ENCODE assay signal across 16 cellular contexts in the genomic region with DNA sequence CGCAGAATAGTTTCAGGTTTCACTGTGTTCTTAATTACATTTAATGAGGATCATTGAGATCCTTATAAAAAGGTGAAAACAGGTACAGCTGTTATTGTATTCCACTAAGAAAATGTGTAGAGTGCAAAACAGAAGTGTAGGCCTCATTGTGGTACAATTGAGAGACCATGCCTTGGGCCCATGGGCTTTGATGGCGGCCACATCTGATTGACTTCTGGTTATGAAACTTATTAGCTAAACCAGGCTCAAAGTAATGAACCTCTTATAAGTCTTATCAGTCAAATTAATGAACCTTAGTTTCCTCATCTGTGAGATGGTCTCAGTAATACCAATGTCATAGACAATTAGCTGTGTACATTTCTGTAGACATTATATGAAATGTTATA.
DNase-seq lines count a peak whose midpoint lies in the region; ATAC-seq and TF ChIP-seq lines count a peak whose summit lies in the region.
"Had no signal": no experiment of that assay in that cellular context is flagged by ENCODE, and none has a peak within 500 bp of the region (broad histone marks: within the 10 kb centered on the region; RNA-seq: fewer than 3 reads in every experiment).

No MANE protein-coding gene starts in this region.

- H3K9me2 ChIP-seq in Loucy (replicated peaks; ENCODE audit: low read depth, low read length) = no peaks in the 10 kb centered on the region

- H3K36me3 ChIP-seq in Loucy (ENCODE audit: insufficient read depth, low read length) = no peaks in the 10 kb centered on the region
- no peaks in the 10 kb centered on the region for H3K36me3 ChIP-seq in gastrocnemius medialis
- H3K36me3 ChIP-seq in A673 (ENCODE audit: insufficient read depth, low read length, poor library complexity, severe bottlenecking) = no peaks in the 10 kb centered on the region
- H3K36me3 ChIP-seq: MG63 had no signal

- peak; percentile 13 for DNase-seq in NCI-H1105 treated with DMSO at 0.1 percent for 48 hours (lab: John Stamatoyannopoulos, UW)
- no peak for DNase-seq in NCI-H1105 (lab: John Stamatoyannopoulos, UW)
- DNase-seq in immature natural killer cell = no peak
- no peak for DNase-seq in gastrocnemius medialis
- DNase-seq in A673 (ENCODE audit: low spot score) = no peak
- DNase-seq in middle frontal gyrus (ENCODE audit: extremely low spot score, low spot score) = no peak
- no peak for DNase-seq in stimulated activated CD4-positive, alpha-beta T cell treated with anti-CD3 and anti-CD28 coated beads, Interleukin-15, amount 100 ng/mL, for 24 hours
- DNase-seq: C1 segment of cervical spinal cord, DMS 273 treated with DMSO at 0.1 percent for 48 hours, GOT3, MG63, NCI-H2029 treated with DMSO at 0.1 percent for 48 hours, NCI-H510A had no signal

- peak overlapping the region in 4 of 6 donors; percentile 4 to 79 (median 50) for H3K27ac Mint-ChIP-seq in immature natural killer cell

- H3K9me3 ChIP-seq in Loucy (ENCODE audit: insufficient read depth, low read depth, low read length) = no peaks in the 10 kb centered on the region
- no peaks in the 10 kb centered on the region for H3K9me3 ChIP-seq in gastrocnemius medialis
- H3K9me3 ChIP-seq in A673 (ENCODE audit: low read depth, low read length, poor library complexity, severe bottlenecking) = no peaks in the 10 kb centered on the region
- H3K9me3 ChIP-seq: MG63 had no signal

- H3K9me3 Mint-ChIP-seq in immature natural killer cell = no peaks in the 10 kb centered on the region

- no peak for TF ChIP-seq POLR2A in gastrocnemius medialis (IDR thresholded peaks at IDR 0.05)

- no peak for ATAC-seq in gastrocnemius medialis
- ATAC-seq: Panc1 had no signal

- no peaks in the 10 kb centered on the region for H4K20me1 ChIP-seq in Loucy (ENCODE audit: insufficient read depth, low read length, poor library complexity, severe bottlenecking)

- H3K4me3 Mint-ChIP-seq in immature natural killer cell = no peak overlapping the region

- no peaks in the 10 kb centered on the region for H3K79me2 ChIP-seq in Loucy (ENCODE audit: insufficient read depth, low read length)

- H3K27me3 ChIP-seq in Loucy (ENCODE audit: insufficient read depth, low read length, poor library complexity, severe bottlenecking) (no peaks in the 10 kb centered on the region), gastrocnemius medialis (no peaks in the 10 kb centered on the region), A673 (replicated peaks; ENCODE audit: insufficient read depth, low read depth, low read length, poor library complexity) (no peaks in the 10 kb centered on the region)
- H3K27me3 ChIP-seq: MG63 had no signal

- H3K27ac ChIP-seq in gastrocnemius medialis (peak overlapping the region; percentile 36 to 76 (median 60)), A673 (ENCODE audit: low read depth, low read length, poor library complexity, severe bottlenecking) (no peak overlapping the region)
- H3K27ac ChIP-seq: 22Rv1 had no signal

- BruUV-seq in A673 (replicated peaks; lab: Mats Ljungman, UMichigan) = no TSS peak

- no peak overlapping the region for H3K9ac ChIP-seq in Loucy (ENCODE audit: low read depth, low read length, poor library complexity, severe bottlenecking)

- POLR2A ChIA-PET in A673 (lab: Charles Lee; ENCODE audit: low non-redundant PET) = no interaction called here

- in situ Hi-C loops in gastrocnemius medialis (cut with MboI; ENCODE audit: low sequenced_read_pairs in 4 of 4) = no loop called here

- H3K4me1 ChIP-seq in Loucy (ENCODE audit: insufficient read depth, low read length, poor library complexity, severe bottlenecking) (peaks cover 16% of the 10 kb centered on the region), gastrocnemius medialis (peaks cover 21 to 60% of the 10 kb centered on the region in 2 donors), A673 (ENCODE audit: insufficient read depth, low read length, poor library complexity, severe bottlenecking) (no peaks in the 10 kb centered on the region)

- H3K4me1 Mint-ChIP-seq in immature natural killer cell = peaks cover 56 to 63% of the 10 kb centered on the region in 2 donors

- TF ChIP-seq CTCF in Loucy (conservative IDR thresholded peaks at IDR 0.05; ENCODE audit: low read length) = no peak
- TF ChIP-seq CTCF in gastrocnemius medialis (IDR thresholded peaks at IDR 0.05 in 4 of 5, conservative IDR thresholded peaks at IDR 0.05 in 1 of 5) = no peak
- no peak for TF ChIP-seq CTCF in A673 (conservative IDR thresholded peaks at IDR 0.05; ENCODE audit: low read depth, low read length)

- no peak overlapping the region for H2AFZ ChIP-seq in Loucy (ENCODE audit: low read length)

- no peak overlapping the region for H3K4me3 ChIP-seq in Loucy (ENCODE audit: low read length, poor library complexity, severe bottlenecking)
- H3K4me3 ChIP-seq in gastrocnemius medialis = no peak overlapping the region
- H3K4me3 ChIP-seq in A673 (ENCODE audit: low read depth, low read length, poor library complexity, severe bottlenecking) = no peak overlapping the region
- H3K4me3 ChIP-seq: MG63 had no signal

- H3F3A ChIP-seq in Loucy (ENCODE audit: low read depth) = no peaks in the 10 kb centered on the region

- intact Hi-C loops in gastrocnemius medialis (cut with DNase I; ENCODE audit: low total_unique reads) = loop anchor here (10.0 kb wide), 1 partner anchor 285 kb away; no protein-coding TSS in a partner anchor
- intact Hi-C loops in A673 (cut with micrococcal nuclease; ENCODE audit: unreplicated experiment) = no loop called here

- CTCF ChIA-PET in A673 (lab: Charles Lee) = no interaction called here

- peaks cover 0 to 6% (median 0%) of the 10 kb centered on the region in 3 donors for H3K36me3 Mint-ChIP-seq in immature natural killer cell

- no peaks in the 10 kb centered on the region for H3K27me3 Mint-ChIP-seq in immature natural killer cell (ENCODE audit: low read depth in 3 of 3)

- H3K4me2 ChIP-seq in Loucy (ENCODE audit: low read depth, low read length, poor library complexity, severe bottlenecking) = peak overlapping the region; percentile 8
